In the genomic region with DNA sequence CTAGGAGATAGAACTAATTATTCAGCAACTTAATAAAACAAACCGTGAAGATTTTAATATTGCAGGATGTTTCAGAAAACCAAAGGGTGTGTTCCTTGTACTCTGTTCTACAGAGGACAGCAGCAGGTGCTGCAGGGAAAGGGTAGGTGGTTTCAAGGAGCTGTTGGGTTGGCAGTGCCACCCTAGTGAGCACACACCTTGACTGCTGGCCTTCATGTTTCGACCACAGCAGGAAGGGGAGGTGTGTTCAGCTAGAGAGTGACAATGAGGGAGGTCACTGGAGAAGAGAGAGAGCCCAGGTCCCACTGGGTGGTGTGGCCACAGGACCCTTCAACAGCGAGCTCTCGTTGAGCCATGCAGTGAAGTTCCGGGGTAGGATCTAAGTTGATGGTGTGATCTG, we compare ENCODE assay signal across 21 cellular contexts.
DNase-seq lines count a peak whose midpoint lies in the region; ATAC-seq, FAIRE-seq and TF ChIP-seq lines count a peak whose summit lies in the region.
"Had no signal": no experiment of that assay in that cellular context is flagged by ENCODE, and none has a peak within 500 bp of the region (broad histone marks: within the 10 kb centered on the region; RNA-seq: fewer than 3 reads in every experiment).

No MANE protein-coding gene starts in this region.

- H3K4me3 ChIP-seq in testis = no peak overlapping the region
- H3K4me3 ChIP-seq: BLaER1 treated with 17β-estradiol and CSF1 and Interleukin-3, amounts not matched to agents 10 nM and 100 nM; HAP-1; SK-N-MC had no signal

- H3K9me3 ChIP-seq in testis = no peaks in the 10 kb centered on the region
- H3K9me3 ChIP-seq: BLaER1 treated with 17β-estradiol and CSF1 and Interleukin-3, amounts not matched to agents 10 nM and 100 nM; HAP-1 had no signal

- no peak for TF ChIP-seq POLR2A in testis (IDR thresholded peaks at IDR 0.05)

- DNase-seq in activated naive CD4-positive, alpha-beta T cell treated with anti-CD3 and anti-CD28 coated beads, Interleukin-2, amount 50 U/mL, for 72 hours (ENCODE audit: low spot score in 2 of 2) = no peak
- no peak for DNase-seq in activated naive CD4-positive, alpha-beta T cell treated with Interleukin-2 at 50 U/mL for 16 hours
- DNase-seq in GM19239 (ENCODE audit: insufficient read length, low spot score) (no peak), WTC11 (ENCODE audit: low spot score) (no peak), NCI-H1105 (lab: John Stamatoyannopoulos, UW) (no peak), testis (no peak)
- no peak for DNase-seq in activated CD8-positive, alpha-beta memory T cell treated with anti-CD3 and anti-CD28 coated beads, Interleukin-2, amount 10 ng/mL, durations not matched to agents 7 days and 5 days
- DNase-seq: DMS 273 treated with DMSO at 0.1 percent for 48 hours; DND-41; NCI-H1048; NCI-H1436 treated with DMSO at 0.1 percent for 48 hours; NCI-H2081; NCI-H2171 treated with DMSO at 0.1 percent for 48 hours; NCI-H446 treated with DMSO at 0.1 percent for 48 hours; NK-92 treated with Interleukin-12 subunit alpha and Interleukin-12 subunit beta, amount 100 ng/mL, for 24 hours; Right ventricle myocardium superior had no signal

- no peaks in the 10 kb centered on the region for H3K27me3 Mint-ChIP-seq in WTC11 (ENCODE audit: low read depth)
- no peaks in the 10 kb centered on the region for H3K27me3 Mint-ChIP-seq in stimulated activated memory B cell treated with anti-CD40 and anti-IgM and Interleukin-4, amounts not matched to agents 10 μg/mL and 1 μg/mL and 100 μg/mL, for 72 hours
- H3K27me3 Mint-ChIP-seq in activated CD8-positive, alpha-beta memory T cell treated with anti-CD3 and anti-CD28 coated beads, Interleukin-2, amount 10 ng/mL, durations not matched to agents 7 days and 5 days = no peaks in the 10 kb centered on the region

- H3K4me3 Mint-ChIP-seq in WTC11 = no peak overlapping the region
- H3K4me3 Mint-ChIP-seq in stimulated activated memory B cell treated with anti-CD40 and anti-IgM and Interleukin-4, amounts not matched to agents 10 μg/mL and 1 μg/mL and 100 μg/mL, for 72 hours = no peak overlapping the region
- no peak overlapping the region for H3K4me3 Mint-ChIP-seq in activated CD8-positive, alpha-beta memory T cell treated with anti-CD3 and anti-CD28 coated beads, Interleukin-2, amount 10 ng/mL, durations not matched to agents 7 days and 5 days

- FAIRE-seq in GM19239 (lab: Jason Lieb, UNC) = peak; percentile 35
- FAIRE-seq: RCC 7860 had no signal

- H3K27ac Mint-ChIP-seq in activated naive CD4-positive, alpha-beta T cell treated with anti-CD3 and anti-CD28 coated beads, Interleukin-2, amount 50 U/mL, for 72 hours = peak overlapping the region; percentile 17 to 56
- peak overlapping the region; percentile 5; the same call in 1 of the 2 replicates for H3K27ac Mint-ChIP-seq in WTC11
- H3K27ac Mint-ChIP-seq in stimulated activated memory B cell treated with anti-CD40 and anti-IgM and Interleukin-4, amounts not matched to agents 10 μg/mL and 1 μg/mL and 100 μg/mL, for 72 hours = peak overlapping the region; percentile 44
- H3K27ac Mint-ChIP-seq in activated CD8-positive, alpha-beta memory T cell treated with anti-CD3 and anti-CD28 coated beads, Interleukin-2, amount 10 ng/mL, durations not matched to agents 7 days and 5 days = no peak overlapping the region

- no peaks in the 10 kb centered on the region for H3K9me3 Mint-ChIP-seq in activated naive CD4-positive, alpha-beta T cell treated with anti-CD3 and anti-CD28 coated beads, Interleukin-2, amount 50 U/mL, for 72 hours
- H3K9me3 Mint-ChIP-seq in WTC11 = no peaks in the 10 kb centered on the region
- no peaks in the 10 kb centered on the region for H3K9me3 Mint-ChIP-seq in stimulated activated memory B cell treated with anti-CD40 and anti-IgM and Interleukin-4, amounts not matched to agents 10 μg/mL and 1 μg/mL and 100 μg/mL, for 72 hours
- no peaks in the 10 kb centered on the region for H3K9me3 Mint-ChIP-seq in activated CD8-positive, alpha-beta memory T cell treated with anti-CD3 and anti-CD28 coated beads, Interleukin-2, amount 10 ng/mL, durations not matched to agents 7 days and 5 days (ENCODE audit: low read depth)

- no peaks in the 10 kb centered on the region for H3K4me1 Mint-ChIP-seq in WTC11
- H3K4me1 Mint-ChIP-seq in stimulated activated memory B cell treated with anti-CD40 and anti-IgM and Interleukin-4, amounts not matched to agents 10 μg/mL and 1 μg/mL and 100 μg/mL, for 72 hours = peaks cover 19% of the 10 kb centered on the region
- H3K4me1 Mint-ChIP-seq in activated CD8-positive, alpha-beta memory T cell treated with anti-CD3 and anti-CD28 coated beads, Interleukin-2, amount 10 ng/mL, durations not matched to agents 7 days and 5 days = peaks cover 5% of the 10 kb centered on the region

- ATAC-seq in activated naive CD4-positive, alpha-beta T cell treated with anti-CD3 and anti-CD28 coated beads, Interleukin-2, amount 50 U/mL, for 72 hours = no peak
- no peak for ATAC-seq in WTC11
- no peak for ATAC-seq in stimulated activated memory B cell treated with anti-CD40 and anti-IgM and Interleukin-4, amounts not matched to agents 10 μg/mL and 1 μg/mL and 100 μg/mL, for 72 hours
- no peak for ATAC-seq in activated CD8-positive, alpha-beta memory T cell treated with anti-CD3 and anti-CD28 coated beads, Interleukin-2, amount 10 ng/mL, durations not matched to agents 7 days and 5 days

- intact Hi-C loops in testis (cut with DNase I; ENCODE audit: low total_unique reads) = no loop called here

- no peak overlapping the region for H3K27ac ChIP-seq in testis
- H3K27ac ChIP-seq: BLaER1 treated with 17β-estradiol and CSF1 and Interleukin-3, amounts not matched to agents 10 nM and 100 nM; SK-N-MC had no signal

- CTCF ChIA-PET in WTC11 (lab: Charles Lee) = interaction anchor here (1.5 to 4.2 kb wide), 3 partner anchors 63 to 141 kb away, joined by 5 to 67 read pairs (median 8); no protein-coding TSS in a partner anchor
- CTCF ChIA-PET in activated CD8-positive, alpha-beta memory T cell treated with anti-CD3 and anti-CD28 coated beads, Interleukin-2, amount 10 ng/mL, durations not matched to agents 7 days and 5 days (lab: Charles Lee) = interaction anchor here (1.2 to 4.6 kb wide), 2 partner anchors 18 to 64 kb away, joined by 3 to 46 read pairs; no protein-coding TSS in a partner anchor

- H3K36me3 Mint-ChIP-seq in activated naive CD4-positive, alpha-beta T cell treated with anti-CD3 and anti-CD28 coated beads, Interleukin-2, amount 50 U/mL, for 72 hours = peaks cover 0 to 11% of the 10 kb centered on the region in 2 donors
- peaks cover 42% of the 10 kb centered on the region for H3K36me3 Mint-ChIP-seq in WTC11
- H3K36me3 Mint-ChIP-seq in stimulated activated memory B cell treated with anti-CD40 and anti-IgM and Interleukin-4, amounts not matched to agents 10 μg/mL and 1 μg/mL and 100 μg/mL, for 72 hours = peaks cover 74% of the 10 kb centered on the region
- H3K36me3 Mint-ChIP-seq in activated CD8-positive, alpha-beta memory T cell treated with anti-CD3 and anti-CD28 coated beads, Interleukin-2, amount 10 ng/mL, durations not matched to agents 7 days and 5 days = peaks cover 11% of the 10 kb centered on the region

- POLR2A ChIA-PET in WTC11 (lab: Charles Lee) = no interaction called here

- H3K27me3 ChIP-seq in testis = no peaks in the 10 kb centered on the region
- H3K27me3 ChIP-seq: BLaER1 treated with 17β-estradiol and CSF1 and Interleukin-3, amounts not matched to agents 10 nM and 100 nM had no signal

- no peaks in the 10 kb centered on the region for H3K4me1 ChIP-seq in testis
- H3K4me1 ChIP-seq: HAP-1 had no signal

- no peaks in the 10 kb centered on the region for H3K36me3 ChIP-seq in testis (ENCODE audit: low read depth, missing control alignments)

- WGBS in testis, 2 donors = 92 to 96% methylated on average over 5 of the region's 5 CpGs

- TF ChIP-seq CTCF in WTC11 (IDR thresholded peaks at IDR 0.05) (no peak), testis (IDR thresholded peaks at IDR 0.05) (no peak)

TF ChIP-seq in WTC11, 78 proteins besides CTCF, POLR2A, EP300 and RAD21:
- TF ChIP-seq, protein P1, sequence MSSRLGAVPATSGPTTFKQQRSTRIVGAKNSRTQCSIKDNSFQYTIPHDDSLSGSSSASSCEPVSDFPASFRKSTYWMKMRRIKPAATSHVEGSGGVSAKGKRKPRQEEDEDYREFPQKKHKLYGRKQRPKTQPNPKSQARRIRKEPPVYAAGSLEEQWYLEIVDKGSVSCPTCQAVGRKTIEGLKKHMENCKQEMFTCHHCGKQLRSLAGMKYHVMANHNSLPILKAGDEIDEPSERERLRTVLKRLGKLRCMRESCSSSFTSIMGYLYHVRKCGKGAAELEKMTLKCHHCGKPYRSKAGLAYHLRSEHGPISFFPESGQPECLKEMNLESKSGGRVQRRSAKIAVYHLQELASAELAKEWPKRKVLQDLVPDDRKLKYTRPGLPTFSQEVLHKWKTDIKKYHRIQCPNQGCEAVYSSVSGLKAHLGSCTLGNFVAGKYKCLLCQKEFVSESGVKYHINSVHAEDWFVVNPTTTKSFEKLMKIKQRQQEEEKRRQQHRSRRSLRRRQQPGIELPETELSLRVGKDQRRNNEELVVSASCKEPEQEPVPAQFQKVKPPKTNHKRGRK (CRISPR knock-in tag; IDR thresholded peaks at IDR 0.05; ENCODE audit: borderline replicate concordance) = no peak
- no peak for TF ChIP-seq TP53 (CRISPR knock-in tag; IDR thresholded peaks at IDR 0.05)
- TF ChIP-seq, protein P2, sequence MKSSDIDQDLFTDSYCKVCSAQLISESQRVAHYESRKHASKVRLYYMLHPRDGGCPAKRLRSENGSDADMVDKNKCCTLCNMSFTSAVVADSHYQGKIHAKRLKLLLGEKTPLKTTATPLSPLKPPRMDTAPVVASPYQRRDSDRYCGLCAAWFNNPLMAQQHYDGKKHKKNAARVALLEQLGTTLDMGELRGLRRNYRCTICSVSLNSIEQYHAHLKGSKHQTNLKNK (CRISPR knock-in tag; IDR thresholded peaks at IDR 0.05) = no peak
- TF ChIP-seq GTF2I (CRISPR knock-in tag; conservative IDR thresholded peaks at IDR 0.05) = no peak
